ENCODE assay signal across 19 cellular contexts in the genomic region with DNA sequence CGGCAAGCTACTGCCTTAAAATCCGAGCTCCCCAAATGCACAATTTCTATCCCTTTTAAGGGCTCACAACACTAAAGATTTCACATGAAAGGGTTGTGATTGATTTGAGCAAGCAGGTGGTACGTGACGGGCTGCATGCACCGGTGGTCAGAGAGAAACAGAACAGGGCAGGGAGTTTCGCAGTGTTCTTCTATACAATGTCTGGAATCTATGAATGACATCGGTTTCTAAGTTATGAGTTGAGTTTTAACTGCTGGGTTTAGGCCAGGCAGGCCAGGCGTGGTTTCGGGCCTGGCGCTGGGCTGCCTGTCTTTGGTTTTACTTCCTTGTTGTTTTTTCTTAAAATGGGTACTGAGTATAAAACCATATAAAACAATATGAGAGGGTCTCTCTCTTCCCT. TPM values are rescaled to one million over a fixed set of nuclear protein-coding genes. Genes with fewer than 3 reads are reported as not detected.
"Had no signal": no experiment of that assay in that cellular context is flagged by ENCODE, and none has a peak within 500 bp of the region (broad histone marks: within the 10 kb centered on the region; RNA-seq: fewer than 3 reads in every experiment).

No MANE protein-coding gene starts in this region.

RNA-seq across cellular contexts. Expression of a gene that starts 17.0 kb away (rescaled TPM):
- total RNA-seq: activated T-cell treated with anti-CD3 and anti-CD28 coated beads, Interleukin-2, amount 50 U/mL, for 72 hours; ascending aorta; breast epithelium; cardiac muscle cell; glomerular endothelial cell; WTC11 had no signal
- polyA plus RNA-seq: cardiac muscle cell had no signal

RNA-seq across cellular contexts. Expression of a gene that starts 28.6 kb away (rescaled TPM):
- total RNA-seq: activated CD4-positive, alpha-beta memory T cell treated with anti-CD3 and anti-CD28 coated beads, Interleukin-2, amount 10 ng/mL, durations not matched to agents 7 days and 5 days; activated CD4-positive, alpha-beta T cell treated with anti-CD3 and anti-CD28 coated beads, Interleukin-2, amount 10 ng/mL, durations not matched to agents 7 days and 5 days; activated naive CD4-positive, alpha-beta T cell treated with anti-CD3 and anti-CD28 coated beads, Interleukin-2, amount 50 U/mL, for 72 hours; activated naive CD8-positive, alpha-beta T cell treated with anti-CD3 and anti-CD28 coated beads, Interleukin-2, amount 10 ng/mL, durations not matched to agents 7 days and 5 days; activated T-cell treated with anti-CD3 and anti-CD28 coated beads, Interleukin-2, amount 50 U/mL, for 72 hours; T-helper 2 cell treated with Interferon-gamma antibody and Interleukin-4, amounts not matched to agents 100 ng/mL and 5 ng/mL, for 36 hours had no signal

RNA-seq across cellular contexts. Expression of a gene that starts 34.0 kb away (rescaled TPM):
- total RNA-seq: activated CD4-positive, alpha-beta memory T cell treated with anti-CD3 and anti-CD28 coated beads, Interleukin-2, amount 10 ng/mL, durations not matched to agents 7 days and 5 days; activated CD4-positive, alpha-beta T cell treated with anti-CD3 and anti-CD28 coated beads, Interleukin-2, amount 10 ng/mL, durations not matched to agents 7 days and 5 days; activated naive CD4-positive, alpha-beta T cell treated with anti-CD3 and anti-CD28 coated beads, Interleukin-2, amount 50 U/mL, for 72 hours; activated naive CD8-positive, alpha-beta T cell treated with anti-CD3 and anti-CD28 coated beads, Interleukin-2, amount 10 ng/mL, durations not matched to agents 7 days and 5 days; activated T-cell treated with anti-CD3 and anti-CD28 coated beads, Interleukin-2, amount 50 U/mL, for 72 hours; ascending aorta; colonic mucosa; dermis microvascular lymphatic vessel endothelial cell; endothelial cell of umbilical vein; esophagus squamous epithelium; fibroblast of lung; fibroblast of villous mesenchyme; gastroesophageal sphincter; glomerular endothelial cell; T-cell; T-helper 2 cell treated with Interferon-gamma antibody and Interleukin-4, amounts not matched to agents 100 ng/mL and 5 ng/mL, for 36 hours; WTC11 had no signal
- polyA plus RNA-seq: cardiac muscle cell, endothelial cell of umbilical vein, fibroblast of lung had no signal
